8 cellular contexts compared by ENCODE assay signal in the genomic region with DNA sequence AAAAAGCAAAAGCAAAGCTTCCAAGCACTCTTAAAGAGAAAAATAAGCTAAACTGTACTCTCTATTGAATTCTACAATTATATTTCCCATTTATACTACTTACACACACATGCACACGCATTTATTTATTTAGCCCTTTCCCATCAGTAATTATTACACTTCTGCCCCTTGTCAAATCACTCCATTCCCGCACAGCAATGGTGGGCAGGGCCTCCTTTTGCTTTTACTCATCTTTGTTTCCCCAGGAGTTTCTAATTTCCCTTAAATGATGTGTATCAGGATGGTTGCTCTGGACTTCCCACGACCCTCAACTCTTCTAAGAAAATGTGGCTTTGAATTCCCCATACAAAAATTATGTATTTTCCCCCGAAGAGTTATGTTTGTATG. TPM values are rescaled to one million over a fixed set of nuclear protein-coding genes. Genes with fewer than 3 reads are reported as not detected.
DNase-seq lines count a peak whose midpoint lies in the region; ATAC-seq and TF ChIP-seq lines count a peak whose summit lies in the region.

No MANE protein-coding gene starts in this region.

- ATAC-seq in stimulated activated naive CD8-positive, alpha-beta T cell treated with anti-CD3 and anti-CD28 coated beads, Interleukin-15, Interleukin-2, amounts not matched to agents 100 U/mL and 50 U/mL, for 24 hours = no peak
- ATAC-seq in body of pancreas (no peak), GM21360 (IDR thresholded peaks at IDR 0.05; ENCODE audit: unreplicated experiment) (no peak)

- no peak for TF ChIP-seq POLR2A in body of pancreas (IDR thresholded peaks at IDR 0.05)

- H3K36me3 ChIP-seq in body of pancreas (replicated peaks in 1 of 2; ENCODE audit: insufficient read depth in 1 of 2, low read depth in 2 of 2) = no peaks in the 10 kb centered on the region

- H3K4me1 Mint-ChIP-seq in stimulated activated naive CD8-positive, alpha-beta T cell treated with anti-CD3 and anti-CD28 coated beads, Interleukin-15, Interleukin-2, amounts not matched to agents 100 ng/mL and 50 ng/mL, for 24 hours (ENCODE audit: low read depth) = peaks cover 18% of the 10 kb centered on the region

- H3K27me3 ChIP-seq in body of pancreas = no peaks in the 10 kb centered on the region

- H3K27ac Mint-ChIP-seq in stimulated activated naive CD8-positive, alpha-beta T cell treated with anti-CD3 and anti-CD28 coated beads, Interleukin-15, Interleukin-2, amounts not matched to agents 100 ng/mL and 50 ng/mL, for 24 hours = peak overlapping the region; percentile 85

- peak overlapping the region; percentile 48 to 87 (median 82) for H3K27ac ChIP-seq in body of pancreas

- no peak for DNase-seq in stimulated activated naive CD8-positive, alpha-beta T cell treated with anti-CD3 and anti-CD28 coated beads, Interleukin-15, Interleukin-2, amounts not matched to agents 100 U/mL and 50 U/mL, for 24 hours
- DNase-seq in body of pancreas (no peak), midbrain (lab: John Stamatoyannopoulos, UW) (peak; percentile 27), DMS153 treated with DMSO at 0.1 percent for 48 hours (lab: John Stamatoyannopoulos, UW; ENCODE audit: unreplicated experiment) (no peak), NK-92 (lab: John Stamatoyannopoulos, UW; ENCODE audit: unreplicated experiment) (no peak), NCI-H510A (lab: John Stamatoyannopoulos, UW) (no peak)

- no peak for TF ChIP-seq CTCF in body of pancreas (IDR thresholded peaks at IDR 0.05)

- H3K36me3 Mint-ChIP-seq in stimulated activated naive CD8-positive, alpha-beta T cell treated with anti-CD3 and anti-CD28 coated beads, Interleukin-15, Interleukin-2, amounts not matched to agents 100 ng/mL and 50 ng/mL, for 24 hours (ENCODE audit: low read depth) = no peaks in the 10 kb centered on the region

- peaks cover 7% of the 10 kb centered on the region for H3K4me1 ChIP-seq in body of pancreas

- intact Hi-C loops in body of pancreas (cut with DNase I) = no loop called here

- no peaks in the 10 kb centered on the region for H3K9me3 Mint-ChIP-seq in stimulated activated naive CD8-positive, alpha-beta T cell treated with anti-CD3 and anti-CD28 coated beads, Interleukin-15, Interleukin-2, amounts not matched to agents 100 ng/mL and 50 ng/mL, for 24 hours

- H3K4me3 ChIP-seq in body of pancreas = no peak overlapping the region

- no peaks in the 10 kb centered on the region for H3K27me3 Mint-ChIP-seq in stimulated activated naive CD8-positive, alpha-beta T cell treated with anti-CD3 and anti-CD28 coated beads, Interleukin-15, Interleukin-2, amounts not matched to agents 100 ng/mL and 50 ng/mL, for 24 hours

- peak overlapping the region; percentile 86 for H3K4me3 Mint-ChIP-seq in stimulated activated naive CD8-positive, alpha-beta T cell treated with anti-CD3 and anti-CD28 coated beads, Interleukin-15, Interleukin-2, amounts not matched to agents 100 ng/mL and 50 ng/mL, for 24 hours

- 6 to 10% methylated on average over 4 of the region's 4 CpGs for WGBS in body of pancreas, 2 donors

- no peaks in the 10 kb centered on the region for H3K9me3 ChIP-seq in body of pancreas

RNA-seq across cellular contexts. Expression of gene PXT1, which starts 19.9 kb away (rescaled TPM):
- total RNA-seq in body of pancreas = not detected

RNA-seq across cellular contexts. Expression of gene KCTD20, which starts 20.1 kb away (rescaled TPM):
- 10 to 100 TPM; 15.5 to 16.6 TPM for total RNA-seq in body of pancreas

RNA-seq across cellular contexts. Expression of gene ETV7, which starts 35.2 kb away (rescaled TPM):
- under 1 TPM; 0.66 to 0.78 TPM for total RNA-seq in body of pancreas
